ENCODE assay signal across 11 cellular contexts in the genomic region with DNA sequence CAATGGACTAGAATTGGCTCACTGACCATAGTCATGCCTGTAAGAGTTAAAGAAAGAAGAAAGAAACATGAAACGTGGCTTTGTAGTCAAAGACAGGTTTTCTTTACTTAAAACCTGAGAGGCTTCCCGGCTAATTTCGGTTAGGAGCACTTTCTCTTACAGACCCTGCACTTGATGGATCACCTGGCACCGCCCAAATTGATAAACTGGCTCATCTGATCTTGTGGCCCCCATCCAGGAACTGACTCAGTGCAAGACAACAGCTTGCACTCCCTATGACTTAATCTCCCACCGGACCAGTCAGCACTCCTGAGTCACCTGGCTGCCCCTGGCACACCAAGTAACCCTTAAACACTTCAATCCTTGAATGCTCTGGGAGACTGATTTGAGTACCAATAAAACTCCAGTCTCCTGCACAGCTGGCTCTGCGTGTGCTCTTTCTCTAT. TPM values are rescaled to one million over a fixed set of nuclear protein-coding genes. Genes with fewer than 3 reads are reported as not detected.
DNase-seq lines count a peak whose midpoint lies in the region; ATAC-seq and TF ChIP-seq lines count a peak whose summit lies in the region.
"Had no signal": no experiment of that assay in that cellular context is flagged by ENCODE, and none has a peak within 500 bp of the region (broad histone marks: within the 10 kb centered on the region; RNA-seq: fewer than 3 reads in every experiment).

No MANE protein-coding gene starts in this region.

- H3K36me3 Mint-ChIP-seq in CD4-positive, alpha-beta T cell (ENCODE audit: low read depth): peaks cover 70% of the 10 kb centered on the region
- peaks cover 67% of the 10 kb centered on the region for H3K36me3 Mint-ChIP-seq in brain
- H3K36me3 Mint-ChIP-seq in activated T-helper 2 cell treated with anti-CD3 and anti-CD28 coated beads, Interferon-gamma antibody, Interleukin-2, Interleukin-4, amounts not matched to agents 10 μg/mL and 5 μg/mL and 100 μg/mL, durations not matched to agents 14 hours and 24 hours and 36 hours (ENCODE audit: low read depth): peaks cover 55% of the 10 kb centered on the region

- no peaks in the 10 kb centered on the region for H3K9me3 ChIP-seq in CD4-positive, alpha-beta T cell (ENCODE audit: control insufficient read depth, low read length)
- no peaks in the 10 kb centered on the region for H3K9me3 ChIP-seq in ascending aorta
- H3K9me3 ChIP-seq: HAP-1 had no signal

- H3K4me1 ChIP-seq in ascending aorta: peaks cover 0 to 4% of the 10 kb centered on the region in 2 donors

- no peaks in the 10 kb centered on the region for H3K27me3 Mint-ChIP-seq in CD4-positive, alpha-beta T cell
- no peaks in the 10 kb centered on the region for H3K27me3 Mint-ChIP-seq in brain
- no peaks in the 10 kb centered on the region for H3K27me3 Mint-ChIP-seq in activated T-helper 2 cell treated with anti-CD3 and anti-CD28 coated beads, Interferon-gamma antibody, Interleukin-2, Interleukin-4, amounts not matched to agents 10 μg/mL and 5 μg/mL and 100 μg/mL, durations not matched to agents 14 hours and 24 hours and 36 hours (ENCODE audit: low read depth)
- H3K27me3 Mint-ChIP-seq: activated B cell treated with CpG ODN at 0.5 μM for 24 hours, naive B cell had no signal

- ATAC-seq in CD4-positive, alpha-beta T cell (ENCODE audit: poor library complexity): no peak

- CTCF ChIA-PET in CD4-positive, alpha-beta T cell (lab: Charles Lee): interaction anchor here (0.6 to 1.5 kb wide), 3 partner anchors 12 to 65 kb away, joined by 3 to 7 read pairs (median 3); a partner anchor contains a TSS

- POLR2A ChIA-PET in CD4-positive, alpha-beta T cell (lab: Charles Lee): no interaction called here

- DNase-seq in CD4-positive, alpha-beta T cell: no peak
- DNase-seq in HS-5 (ENCODE audit: low read depth) (peak; percentile 91), kidney tubule cell (ENCODE audit: low spot score) (peak; percentile 97), NOMO-1 (lab: John Stamatoyannopoulos, UW; ENCODE audit: unreplicated experiment in 2 of 2) (no peak), ascending aorta (ENCODE audit: low spot score in 2 of 2) (no peak)
- DNase-seq in activated effector memory CD4-positive, alpha-beta T cell treated with Interleukin-2 at 50 U/mL for 16 hours: no peak
- DNase-seq in activated T-helper 2 cell treated with anti-CD3 and anti-CD28 coated beads, Interferon-gamma antibody, Interleukin-2, Interleukin-4, amounts not matched to agents 10 μg/mL and 5 μg/mL and 100 μg/mL, durations not matched to agents 14 hours and 24 hours and 36 hours (ENCODE audit: low spot score): no peak
- DNase-seq: activated B cell treated with CpG ODN at 0.5 μM for 24 hours had no signal

- peak overlapping the region; percentile 40 for H3K27ac Mint-ChIP-seq in CD4-positive, alpha-beta T cell
- peak overlapping the region; percentile 3 to 77 (median 19) for H3K27ac Mint-ChIP-seq in brain
- H3K27ac Mint-ChIP-seq in activated T-helper 2 cell treated with anti-CD3 and anti-CD28 coated beads, Interferon-gamma antibody, Interleukin-2, Interleukin-4, amounts not matched to agents 10 μg/mL and 5 μg/mL and 100 μg/mL, durations not matched to agents 14 hours and 24 hours and 36 hours: no peak overlapping the region
- H3K27ac Mint-ChIP-seq: activated B cell treated with CpG ODN at 0.5 μM for 24 hours, naive B cell had no signal

- TF ChIP-seq CTCF in CD4-positive, alpha-beta T cell (IDR thresholded peaks at IDR 0.05): no peak
- TF ChIP-seq CTCF in brain (conservative IDR thresholded peaks at IDR 0.05) (no peak), ascending aorta (IDR thresholded peaks at IDR 0.05) (no peak)

- H3K36me3 ChIP-seq in ascending aorta: peaks cover 11 to 26% of the 10 kb centered on the region in 2 donors

- H3K4me1 Mint-ChIP-seq in CD4-positive, alpha-beta T cell (ENCODE audit: low read depth): peaks cover 22% of the 10 kb centered on the region
- H3K4me1 Mint-ChIP-seq in brain: peaks cover 22% of the 10 kb centered on the region
- H3K4me1 Mint-ChIP-seq in activated T-helper 2 cell treated with anti-CD3 and anti-CD28 coated beads, Interferon-gamma antibody, Interleukin-2, Interleukin-4, amounts not matched to agents 10 μg/mL and 5 μg/mL and 100 μg/mL, durations not matched to agents 14 hours and 24 hours and 36 hours (ENCODE audit: low read depth): peaks cover 14% of the 10 kb centered on the region

- no peaks in the 10 kb centered on the region for H3K9me3 Mint-ChIP-seq in CD4-positive, alpha-beta T cell
- H3K9me3 Mint-ChIP-seq in brain: no peaks in the 10 kb centered on the region
- no peaks in the 10 kb centered on the region for H3K9me3 Mint-ChIP-seq in activated T-helper 2 cell treated with anti-CD3 and anti-CD28 coated beads, Interferon-gamma antibody, Interleukin-2, Interleukin-4, amounts not matched to agents 10 μg/mL and 5 μg/mL and 100 μg/mL, durations not matched to agents 14 hours and 24 hours and 36 hours
- H3K9me3 Mint-ChIP-seq: activated B cell treated with CpG ODN at 0.5 μM for 24 hours, naive B cell had no signal

- H3K4me3 ChIP-seq in ascending aorta: no peak overlapping the region
- H3K4me3 ChIP-seq: HAP-1 had no signal

- intact Hi-C loops in CD4-positive, alpha-beta T cell (cut with DNase I, micrococcal nuclease): loop anchor here in 1 of 2 experiments (1.0 kb wide), 1 partner anchor 250 kb away; no protein-coding TSS in a partner anchor
- intact Hi-C loops in ascending aorta (cut with DNase I): no loop called here
- intact Hi-C loops in activated T-helper 2 cell treated with anti-CD3 and anti-CD28 coated beads, Interferon-gamma antibody, Interleukin-2, Interleukin-4, amounts not matched to agents 10 μg/mL and 5 μg/mL and 100 μg/mL, durations not matched to agents 14 hours and 24 hours and 36 hours (cut with micrococcal nuclease): no loop called here

- H3K4me3 Mint-ChIP-seq in CD4-positive, alpha-beta T cell: no peak overlapping the region
- H3K4me3 Mint-ChIP-seq in brain: no peak overlapping the region
- H3K4me3 Mint-ChIP-seq in activated T-helper 2 cell treated with anti-CD3 and anti-CD28 coated beads, Interferon-gamma antibody, Interleukin-2, Interleukin-4, amounts not matched to agents 10 μg/mL and 5 μg/mL and 100 μg/mL, durations not matched to agents 14 hours and 24 hours and 36 hours (ENCODE audit: low read depth): no peak overlapping the region
- H3K4me3 Mint-ChIP-seq: activated B cell treated with CpG ODN at 0.5 μM for 24 hours, naive B cell had no signal

- no peaks in the 10 kb centered on the region for H3K27me3 ChIP-seq in CD4-positive, alpha-beta T cell (ENCODE audit: control insufficient read depth, insufficient read depth, low read length)
- no peaks in the 10 kb centered on the region for H3K27me3 ChIP-seq in ascending aorta

- no peak overlapping the region for H3K27ac ChIP-seq in CD4-positive, alpha-beta T cell (ENCODE audit: low read depth, low read length)
- peak overlapping the region in 1 of 2 donors; percentile 3 for H3K27ac ChIP-seq in ascending aorta

RNA-seq across cellular contexts. Expression of a gene that starts 12.3 kb away (rescaled TPM):
- total RNA-seq in CD4-positive, alpha-beta T cell: 10 to 100 TPM; 41.8 to 44.1 TPM
- 84.6 TPM for polyA plus RNA-seq in brain (ENCODE audit: insufficient read depth, low read depth, low replicate concordance)
- total RNA-seq in ascending aorta: 59.1 TPM
- total RNA-seq in activated T-helper 2 cell treated with anti-CD3 and anti-CD28 coated beads, Interferon-gamma antibody, Interleukin-2, Interleukin-4, amounts not matched to agents 10 μg/mL and 5 μg/mL and 100 μg/mL, durations not matched to agents 14 hours and 24 hours and 36 hours: 85.3 and 94.0 TPM in 2 replicates

RNA-seq across cellular contexts. Expression of a gene that starts 37.0 kb away (rescaled TPM):
- total RNA-seq in CD4-positive, alpha-beta T cell: 10 to 100 TPM; 14.4 to 14.6 TPM
- polyA plus RNA-seq in brain (ENCODE audit: insufficient read depth, low read depth, low replicate concordance): 162 TPM
- total RNA-seq in ascending aorta: 79.6 TPM
- 61.3 and 65.4 TPM in 2 replicates for total RNA-seq in activated T-helper 2 cell treated with anti-CD3 and anti-CD28 coated beads, Interferon-gamma antibody, Interleukin-2, Interleukin-4, amounts not matched to agents 10 μg/mL and 5 μg/mL and 100 μg/mL, durations not matched to agents 14 hours and 24 hours and 36 hours

Comparison
In these comparisons a context has a peak if more than half of its experiments do, and no peak if none do; other contexts are left out.
1. DNase-seq: peak in HS-5 (single experiment) and kidney tubule cell (single experiment); none in CD4-positive, alpha-beta T cell (0 of 10), NOMO-1 (0 of 2), ascending aorta (0 of 2), activated effector memory CD4-positive, alpha-beta T cell treated with Interleukin-2 at 50 U/mL for 16 hours (single experiment) and activated T-helper 2 cell treated with anti-CD3 and anti-CD28 coated beads, Interferon-gamma antibody, Interleukin-2, Interleukin-4, amounts not matched to agents 10 μg/mL and 5 μg/mL and 100 μg/mL, durations not matched to agents 14 hours and 24 hours and 36 hours (single experiment).